1 cellular context compared by ENCODE assay signal in genomic region chr2:20005067-20005627, GRCh38.
A peak's percentile ranks its signal among the peaks of the same experiment; 100 is the strongest.
TF ChIP-seq lines count a peak whose summit lies in the region.

No MANE protein-coding gene starts in this region.

TF ChIP-seq in HepG2, 621 proteins besides CTCF, POLR2A, EP300 and RAD21 (continued from another document and continues in another):
- no peak for TF ChIP-seq ELK4 (CRISPR knock-in tag; IDR thresholded peaks at IDR 0.05; ENCODE audit: borderline replicate concordance)
- no peak for TF ChIP-seq ZNF101 (CRISPR knock-in tag; IDR thresholded peaks at IDR 0.05; ENCODE audit: borderline replicate concordance, low read depth)
- 0 out of 2 replicates have a peak, but pooled peaks have one; percentile 23 for TF ChIP-seq ZNF510 (CRISPR knock-in tag; IDR thresholded peaks at IDR 0.05; ENCODE audit: low read depth)
- peak; percentile 71; the same call in 1 of the 2 replicates for TF ChIP-seq SNAPC4 (CRISPR knock-in tag; IDR thresholded peaks at IDR 0.05)
- peak; percentile 55; the same call in 1 of the 2 replicates for TF ChIP-seq FOXO1 (CRISPR knock-in tag; IDR thresholded peaks at IDR 0.05)
- peak; percentile 46; the same call in 1 of the 2 replicates for TF ChIP-seq MLX (CRISPR knock-in tag; IDR thresholded peaks at IDR 0.05)
- TF ChIP-seq ZBTB25 (CRISPR knock-in tag; IDR thresholded peaks at IDR 0.05), result peak; percentile 45; the same call in 1 of the 2 replicates
- peak; percentile 52; the same call in 1 of the 2 replicates for TF ChIP-seq HMG20A (CRISPR knock-in tag; IDR thresholded peaks at IDR 0.05; ENCODE audit: borderline replicate concordance)
- TF ChIP-seq ZNF792 (CRISPR knock-in tag; IDR thresholded peaks at IDR 0.05), result peak; percentile 24; the same call in 1 of the 2 replicates
- TF ChIP-seq ZNF770 (CRISPR knock-in tag; IDR thresholded peaks at IDR 0.05), result peak; percentile 58; the same call in 1 of the 2 replicates
- 0 out of 2 replicates have a peak, but pooled peaks have one; percentile 21 for TF ChIP-seq ZNF580 (CRISPR knock-in tag; IDR thresholded peaks at IDR 0.05; ENCODE audit: borderline replicate concordance, low read depth)
- TF ChIP-seq ZFP62 (CRISPR knock-in tag; IDR thresholded peaks at IDR 0.05), result no peak
- TF ChIP-seq ZGPAT (CRISPR knock-in tag; IDR thresholded peaks at IDR 0.05), result peak; percentile 59
- peak in 1 of 2 experiments; percentile 38; a peak in 1 of 4 replicates for TF ChIP-seq HMGXB4 (CRISPR knock-in tag; IDR thresholded peaks at IDR 0.05; ENCODE audit: borderline replicate concordance in 1 of 2, low read depth in 1 of 2)
- TF ChIP-seq ZNF407 (CRISPR knock-in tag; IDR thresholded peaks at IDR 0.05; ENCODE audit: not compliant biosample characterization), result no peak
- TF ChIP-seq ZNF335 (CRISPR knock-in tag; IDR thresholded peaks at IDR 0.05), result peak; percentile 39; the same call in 1 of the 2 replicates
- TF ChIP-seq HIC2 (CRISPR knock-in tag; IDR thresholded peaks at IDR 0.05; ENCODE audit: low read depth), result no peak
